26 cellular contexts compared by ENCODE assay signal in the genomic region with DNA sequence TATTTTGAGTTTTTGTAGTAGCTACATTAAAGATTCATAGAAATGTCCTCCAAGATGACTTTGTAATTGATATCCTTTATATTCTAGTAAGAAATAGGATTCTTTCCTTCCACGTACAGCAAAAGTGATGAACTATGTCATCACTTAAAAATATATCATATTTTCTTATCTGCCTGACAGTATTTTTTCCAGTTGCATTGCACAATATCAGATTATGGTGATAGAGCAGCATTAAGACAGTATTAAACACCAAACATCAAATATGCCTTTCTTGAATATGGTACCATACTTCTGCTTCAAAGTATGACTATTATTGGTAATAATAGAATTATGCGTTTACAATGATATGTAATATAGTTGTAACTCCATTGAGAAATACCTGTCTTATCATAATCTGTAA.
"Had no signal": no experiment of that assay in that cellular context is flagged by ENCODE, and none has a peak within 500 bp of the region (broad histone marks: within the 10 kb centered on the region; RNA-seq: fewer than 3 reads in every experiment).

No MANE protein-coding gene starts in this region.

- H3K4me1 ChIP-seq: stomach, suprapubic skin, testis, thyroid gland, tibial artery, tibial nerve, transverse colon, upper lobe of left lung, uterus, vagina had no signal

- H3K27ac ChIP-seq: stomach, suprapubic skin, testis, thoracic aorta, thyroid gland, tibial artery, tibial nerve, transverse colon, upper lobe of left lung, uterus, vagina had no signal

- DNase-seq: stimulated activated CD4-positive, alpha-beta T cell treated with anti-CD3 and anti-CD28 coated beads, Interleukin-2, amount 100 ng/mL, for 48 hours; stimulated activated CD4-positive, alpha-beta T cell treated with anti-CD3 and anti-CD28 coated beads, Interleukin-4, amount 100 ng/mL, for 1 hour; stimulated activated CD4-positive, alpha-beta T cell treated with anti-CD3 and anti-CD28 coated beads, Interleukin-4, amount 100 ng/mL, for 24 hours; stimulated activated CD4-positive, alpha-beta T cell treated with anti-CD3 and anti-CD28 coated beads, Interleukin-4, amount 100 ng/mL, for 4 hours; stimulated activated CD8-positive, alpha-beta memory T cell treated with anti-CD3 and anti-CD28 coated beads, Interleukin-4, amount 100 ng/mL, for 48 hours; stimulated activated naive B cell treated with anti-CD40 and anti-IgM and Interleukin-4, amounts not matched to agents 10 μg/mL and 1 μg/mL and 100 μg/mL, for 72 hours; stimulated activated naive CD4-positive, alpha-beta T cell; stimulated activated naive CD4-positive, alpha-beta T cell treated with Interleukin-2 at 50 U/mL for 16 hours; stimulated activated naive CD8-positive, alpha-beta T cell treated with anti-CD3 and anti-CD28 coated beads, Interleukin-15, amount 100 ng/mL, for 72 hours; stimulated activated naive CD8-positive, alpha-beta T cell treated with anti-CD3 and anti-CD28 coated beads, Interleukin-15, Interleukin-2, amounts not matched to agents 100 U/mL and 50 U/mL, for 24 hours; stomach; substantia nigra; testis; thyroid gland; tibial artery; transverse colon; trophoblast cell; upper lobe of left lung; uterus had no signal

- H3K27me3 ChIP-seq: stomach, suprapubic skin, testis, thyroid gland, tibial artery, tibial nerve, transverse colon, upper lobe of left lung, uterus, vagina had no signal

- FAIRE-seq: urothelium cell line had no signal

- H3K9me3 ChIP-seq: stomach, suprapubic skin, testis, thoracic aorta, thyroid gland, tibial artery, tibial nerve, transverse colon, upper lobe of left lung, uterus, vagina had no signal

- ATAC-seq: stimulated activated effector memory CD8-positive, alpha-beta T cell treated with anti-CD3 and anti-CD28 coated beads, Interleukin-12 subunit alpha, Interleukin-12 subunit beta, amount 100 ng/mL, for 72 hours; stimulated activated memory B cell treated with anti-CD40 and anti-IgM and Interleukin-4, amounts not matched to agents 10 μg/mL and 1 μg/mL and 100 μg/mL, for 72 hours; stimulated activated naive B cell treated with anti-CD40 and anti-IgM and Interleukin-4, amounts not matched to agents 10 μg/mL and 1 μg/mL and 100 μg/mL, for 72 hours; stimulated activated naive CD8-positive, alpha-beta T cell treated with anti-CD3 and anti-CD28 coated beads, Interleukin-15, amount 100 ng/mL, for 72 hours; stimulated activated naive CD8-positive, alpha-beta T cell treated with anti-CD3 and anti-CD28 coated beads, Interleukin-15, Interleukin-2, amounts not matched to agents 100 U/mL and 50 U/mL, for 24 hours had no signal

- H3K36me3 ChIP-seq: stomach, suprapubic skin, thoracic aorta, thyroid gland, tibial artery, tibial nerve, transverse colon, upper lobe of left lung, uterus, vagina had no signal

- H3K4me3 ChIP-seq: stomach, suprapubic skin, testis, thoracic aorta, thyroid gland, tibial artery, tibial nerve, transverse colon, upper lobe of left lung, uterus, vagina had no signal
